ENCODE assay signal across 19 cellular contexts in genomic region chr22:29011200-29011867, GRCh38. TPM values are rescaled to one million over a fixed set of nuclear protein-coding genes. Genes with fewer than 3 reads are reported as not detected.
DNase-seq lines count a peak whose midpoint lies in the region.
"Had no signal": no experiment of that assay in that cellular context is flagged by ENCODE, and none has a peak within 500 bp of the region (broad histone marks: within the 10 kb centered on the region; RNA-seq: fewer than 3 reads in every experiment).

No MANE protein-coding gene starts in this region.

- in situ Hi-C loops in G401 (cut with HindIII; ENCODE audit: low sequenced_read_pairs) = no loop called here

- intact Hi-C loops in posterior cingulate gyrus (cut with DNase I) = no loop called here

- DNase-seq in G401 (ENCODE audit: low spot score) = peak; percentile 73
- DNase-seq in anterior cingulate cortex (lab: John Stamatoyannopoulos, UW) = peak in 47 of 58 donors; percentile 7 to 97 (median 65)
- DNase-seq in iPS-NIHi7 (ENCODE audit: extremely low spot score) = peak; percentile 31
- peak in 7 of 10 donors; percentile 21 to 88 (median 43) for DNase-seq in posterior cingulate gyrus
- DNase-seq in activated effector memory CD4-positive, alpha-beta T cell treated with anti-CD3 and anti-CD28 coated beads, Interleukin-2, amount 50 U/mL, for 16 hours = no peak
- DNase-seq in NCI-H526 treated with DMSO at 0.1 percent for 48 hours (lab: John Stamatoyannopoulos, UW) = no peak
- DNase-seq in activated CD4-positive, alpha-beta T cell treated with anti-CD3 and anti-CD28 coated beads, Interleukin-2, amount 50 U/mL, for 1 hour = no peak
- no peak for DNase-seq in COR-L47 (lab: John Stamatoyannopoulos, UW)
- DNase-seq: activated CD4-positive, CD25-positive, alpha-beta regulatory T cell; activated naive CD4-positive, alpha-beta T cell treated with Interleukin-2 at 50 U/mL for 16 hours; Calu3; kidney glomerular epithelial cell; natural killer cell; NCI-H1694; NCI-H748 treated with DMSO at 0.1 percent for 48 hours; stimulated activated naive CD4-positive, alpha-beta T cell; T-helper 1 cell had no signal

RNA-seq across cellular contexts. Expression of gene C22orf31, which starts 50.3 kb away (rescaled TPM):
- total RNA-seq in G401 (2014; rRNA removed; shearing (Covaris generic)) = not detected in 2 replicates
- total RNA-seq: bronchial epithelial cell, Calu3, H4, natural killer cell had no signal

Comparison
In these comparisons a context has a peak if more than half of its experiments do, and no peak if none do; other contexts are left out.
1. DNase-seq: peak in G401 (single experiment), anterior cingulate cortex (47 of 58), iPS-NIHi7 (single experiment) and posterior cingulate gyrus (7 of 10); none in activated effector memory CD4-positive, alpha-beta T cell treated with anti-CD3 and anti-CD28 coated beads, Interleukin-2, amount 50 U/mL, for 16 hours (single experiment), NCI-H526 treated with DMSO at 0.1 percent for 48 hours (single experiment), activated CD4-positive, alpha-beta T cell treated with anti-CD3 and anti-CD28 coated beads, Interleukin-2, amount 50 U/mL, for 1 hour (single experiment) and COR-L47 (single experiment).